In genomic region chr7:106598663-106599342, GRCh38 we compare ENCODE assay signal across 8 cellular contexts.
A peak's percentile ranks its signal among the peaks of the same experiment; 100 is the strongest.
DNase-seq lines count a peak whose midpoint lies in the region; ATAC-seq and TF ChIP-seq lines count a peak whose summit lies in the region.

No MANE protein-coding gene starts in this region.

- H3K9me2 ChIP-seq in HCT116 (ENCODE audit: insufficient read depth) (no peaks in the 10 kb centered on the region), SK-N-SH (no peaks in the 10 kb centered on the region)

- in situ Hi-C loops in G401 (cut with HindIII; ENCODE audit: low sequenced_read_pairs), result no loop called here

- intact Hi-C loops in HCT116 (cut with micrococcal nuclease) (no loop called here), left cardiac atrium (cut with DNase I) (no loop called here), sciatic nerve (cut with DNase I) (no loop called here)

- H3K36me3 ChIP-seq in HCT116 (ENCODE audit: control insufficient read depth in 1 of 2, insufficient read depth in 2 of 2, low read length in 2 of 2), result no peaks in the 10 kb centered on the region
- H3K36me3 ChIP-seq in SK-N-SH (replicated peaks in 1 of 2; ENCODE audit: control insufficient read depth in 1 of 2, insufficient read depth in 2 of 2, low read length in 1 of 2), result no peaks in the 10 kb centered on the region

- CTCF ChIA-PET in HCT116 (lab: Charles Lee), result interaction anchor here (1.0 to 1.2 kb wide), 2 partner anchors 56 to 138 kb away, joined by 4 to 5 read pairs; no protein-coding TSS in a partner anchor
- CTCF ChIA-PET in SK-N-SH (lab: Yijun Ruan, JAX), result interaction anchor here (0.7 to 2.1 kb wide), 9 partner anchors 12 to 422 kb away, joined by 3 to 7 read pairs (median 3); partner anchors contain the start of gene CCDC71L

- TF ChIP-seq POLR2A in HCT116 (IDR thresholded peaks at IDR 0.05; ENCODE audit: borderline replicate concordance, extremely low read depth, insufficient read depth, insufficient read length), result peak; percentile 28

- no peaks in the 10 kb centered on the region for H3F3A ChIP-seq in SK-N-SH (replicated peaks; ENCODE audit: insufficient read depth)

- H3K4me1 ChIP-seq in HCT116 (ENCODE audit: control insufficient read depth in 1 of 2, insufficient read depth in 2 of 2, low read length in 2 of 2) (peaks cover 0 to 10% of the 10 kb centered on the region in 2 experiments; a peak in 2 of 4 replicates), SK-N-SH (ENCODE audit: control insufficient read depth in 1 of 2, insufficient read depth in 2 of 2, low read depth in 1 of 2, low read length in 1 of 2) (no peaks in the 10 kb centered on the region; a peak in 1 of 4 replicates)

- H3K4me3 ChIP-seq in HCT116 (replicated peaks in 1 of 2; ENCODE audit: low read depth in 1 of 2, low read length in 2 of 2) (peak overlapping the region; percentile 16 to 26; a peak in 2 of 4 replicates), SK-N-SH (ENCODE audit: low read depth in 2 of 2, low read length in 1 of 2) (peak overlapping the region; percentile 43 to 52; a peak in 3 of 4 replicates)

- H3K4me2 ChIP-seq in HCT116 (ENCODE audit: low read length), result peak overlapping the region; percentile 65
- no peak overlapping the region; the same call in 1 of the 2 replicates for H3K4me2 ChIP-seq in SK-N-SH

- TF ChIP-seq CTCF in HCT116 (IDR thresholded peaks at IDR 0.05 in 2 of 3, conservative IDR thresholded peaks at IDR 0.05 in 1 of 3; ENCODE audit: borderline replicate concordance in 1 of 3, insufficient read depth in 1 of 3, low read depth in 2 of 3, low read length in 2 of 3), result no peak
- no peak for TF ChIP-seq CTCF in SK-N-SH (IDR thresholded peaks at IDR 0.05)

- RAD21 ChIA-PET in HCT116 (lab: Charles Lee; ENCODE audit: low non-redundant PET in 1 of 2, low total read pairs in 2 of 2, uncharacterized antibody in 2 of 2, unreplicated experiment in 2 of 2), result interaction anchor here in 1 of 2 experiments (0.5 kb wide), 1 partner anchor 20 kb away, joined by 8 read pairs; no protein-coding TSS in a partner anchor

- no peak overlapping the region for H3K9ac ChIP-seq in HCT116 (ENCODE audit: low read length)
- no peak overlapping the region for H3K9ac ChIP-seq in SK-N-SH

- H3K79me2 ChIP-seq in HCT116 (ENCODE audit: insufficient read depth, low read length) (no peaks in the 10 kb centered on the region), SK-N-SH (ENCODE audit: insufficient read depth) (no peaks in the 10 kb centered on the region)

- POLR2A ChIA-PET in HCT116 (lab: Charles Lee), result no interaction called here
- POLR2A ChIA-PET in SK-N-SH (lab: Yijun Ruan, JAX), result no interaction called here

- H3K27ac ChIP-seq in HCT116 (ENCODE audit: low read depth, low read length), result no peak overlapping the region
- no peak overlapping the region for H3K27ac ChIP-seq in SK-N-SH (ENCODE audit: low read depth in 2 of 2, low read length in 1 of 2)

- TF ChIP-seq RAD21 in HCT116 (IDR thresholded peaks at IDR 0.05; ENCODE audit: low read depth), result 0 out of 2 replicates have a peak, but pooled peaks have one; percentile 2
- no peak for TF ChIP-seq RAD21 in SK-N-SH (IDR thresholded peaks at IDR 0.05; ENCODE audit: low read length)

- DNase-seq in G401 (ENCODE audit: low spot score) (peak; percentile 7), HCT116 (ENCODE audit: low read depth, low spot score) (peak; percentile 79), M059J (ENCODE audit: low read depth) (peak; percentile 78), SK-N-SH (peak; percentile 17), left cardiac atrium (peak; percentile 72), sciatic nerve (ENCODE audit: low spot score) (peak; percentile 62), DMS79 (lab: John Stamatoyannopoulos, UW) (no peak)
- DNase-seq in activated naive CD4-positive, alpha-beta T cell treated with anti-CD3 and anti-CD28 coated beads, Interleukin-2, amount 50 U/mL, for 72 hours (ENCODE audit: low spot score in 2 of 2), result peak; percentile 56 to 58

- H3K27ac Mint-ChIP-seq in activated naive CD4-positive, alpha-beta T cell treated with anti-CD3 and anti-CD28 coated beads, Interleukin-2, amount 50 U/mL, for 72 hours, result no peak overlapping the region

- H3K36me3 Mint-ChIP-seq in activated naive CD4-positive, alpha-beta T cell treated with anti-CD3 and anti-CD28 coated beads, Interleukin-2, amount 50 U/mL, for 72 hours, result no peaks in the 10 kb centered on the region

- H4K20me1 ChIP-seq in HCT116 (ENCODE audit: insufficient read depth), result no peaks in the 10 kb centered on the region
- no peaks in the 10 kb centered on the region for H4K20me1 ChIP-seq in SK-N-SH (ENCODE audit: insufficient read depth)

- H3K9me3 Mint-ChIP-seq in activated naive CD4-positive, alpha-beta T cell treated with anti-CD3 and anti-CD28 coated beads, Interleukin-2, amount 50 U/mL, for 72 hours, result no peaks in the 10 kb centered on the region

- H3K9me3 ChIP-seq in HCT116 (ENCODE audit: control insufficient read depth in 1 of 2, insufficient read depth in 1 of 2, low read depth in 1 of 2, low read length in 2 of 2), result no peaks in the 10 kb centered on the region
- H3K9me3 ChIP-seq in SK-N-SH, result no peaks in the 10 kb centered on the region

- H3K27me3 ChIP-seq in HCT116 (ENCODE audit: insufficient read depth, low read length) (no peaks in the 10 kb centered on the region), SK-N-SH (ENCODE audit: insufficient read depth) (no peaks in the 10 kb centered on the region)

- 31% methylated on average over 6 of the region's 6 CpGs for WGBS in SK-N-SH (ENCODE audit: low lambda C conversion rate)

- TF ChIP-seq EP300 in SK-N-SH (IDR thresholded peaks at IDR 0.05; ENCODE audit: borderline replicate concordance in 1 of 2, low read depth in 1 of 2, low read length in 1 of 2), result no peak

- no TSS peak for BruUV-seq in HCT116 (replicated peaks; lab: Mats Ljungman, UMichigan)

- H2AFZ ChIP-seq in HCT116 (ENCODE audit: low read depth, low read length, poor library complexity, severe bottlenecking), result peak overlapping the region; percentile 100
- H2AFZ ChIP-seq in SK-N-SH (ENCODE audit: low read depth), result peak overlapping the region; percentile 83

- ATAC-seq in HCT116 (peak; percentile 98), left cardiac atrium (peak; percentile 96 to 98), sciatic nerve (peak; percentile 92)
- peak; percentile 99 for ATAC-seq in activated naive CD4-positive, alpha-beta T cell treated with anti-CD3 and anti-CD28 coated beads, Interleukin-2, amount 50 U/mL, for 72 hours

TF ChIP-seq in HCT116, 20 proteins besides CTCF, POLR2A, EP300 and RAD21:
- TF ChIP-seq CBX3 (IDR thresholded peaks at IDR 0.05; ENCODE audit: low read depth) (0 out of 2 replicates have a peak, but pooled peaks have one; percentile 69), ELF1 (IDR thresholded peaks at IDR 0.05; ENCODE audit: borderline replicate concordance, low read depth) (peak; percentile 54), EGR1 (IDR thresholded peaks at IDR 0.05; ENCODE audit: low read depth) (no peak), YY1 (IDR thresholded peaks at IDR 0.05; ENCODE audit: extremely low read depth, insufficient replicate concordance, low read depth, low read length) (peak; percentile 96), ZBTB33 (IDR thresholded peaks at IDR 0.05; ENCODE audit: extremely low read depth, insufficient replicate concordance, low read length) (peak; percentile 93)

TF ChIP-seq in SK-N-SH, 30 proteins besides CTCF, POLR2A, EP300 and RAD21:
- peak; percentile 94 for TF ChIP-seq ZBTB33 (IDR thresholded peaks at IDR 0.05; ENCODE audit: borderline replicate concordance, low read depth)
- no peak for TF ChIP-seq FOSL2 (IDR thresholded peaks at IDR 0.05; ENCODE audit: borderline replicate concordance, low read depth)
- TF ChIP-seq CHD2 (IDR thresholded peaks at IDR 0.05; ENCODE audit: low read length, partially characterized antibody), result peak; percentile 97
- no peak for TF ChIP-seq TAF1 (IDR thresholded peaks at IDR 0.05; ENCODE audit: borderline replicate concordance, low read depth, low read length)
- peak; percentile 96 for TF ChIP-seq RFX5 (IDR thresholded peaks at IDR 0.05; ENCODE audit: low read length)
- TF ChIP-seq YY1 (IDR thresholded peaks at IDR 0.05; ENCODE audit: low read depth), result peak; percentile 92
- TF ChIP-seq PBX3 (IDR thresholded peaks at IDR 0.05), result peak; percentile 17; the same call in 1 of the 2 replicates
- no peak for TF ChIP-seq JUND (IDR thresholded peaks at IDR 0.05)
- peak; percentile 64; the same call in 1 of the 2 replicates for TF ChIP-seq USF1 (IDR thresholded peaks at IDR 0.05; ENCODE audit: borderline replicate concordance, low read depth)
